Comparison of ENCODE assay signal across 10 cellular contexts in genomic region chr3:141275032-141275422, GRCh38. TPM values are rescaled to one million over a fixed set of nuclear protein-coding genes. Genes with fewer than 3 reads are reported as not detected.
DNase-seq lines count a peak whose midpoint lies in the region; ATAC-seq, FAIRE-seq and TF ChIP-seq lines count a peak whose summit lies in the region.
"Had no signal": no experiment of that assay in that cellular context is flagged by ENCODE, and none has a peak within 500 bp of the region (broad histone marks: within the 10 kb centered on the region; RNA-seq: fewer than 3 reads in every experiment).

No MANE protein-coding gene starts in this region.

- DNase-seq in EL = peak; percentile 90
- DNase-seq in H54 (ENCODE audit: insufficient read length, low spot score) = peak; percentile 72
- peak; percentile 14 for DNase-seq in T1000 (lab: John Stamatoyannopoulos, UW)
- peak; percentile 85 for DNase-seq in kidney tubule cell (ENCODE audit: low spot score)
- no peak for DNase-seq in aorta
- DNase-seq in left colon = no peak
- DNase-seq: heart left ventricle, pancreas had no signal

- WGBS in aorta, 2 donors = 98 to 100% methylated on average over 1 of the region's 1 CpG

- TF ChIP-seq POLR2A in H54 (IDR thresholded peaks at IDR 0.05; ENCODE audit: low read depth, low read length) = no peak

- no peaks in the 10 kb centered on the region for H3K9me3 ChIP-seq in aorta (ENCODE audit: control insufficient read depth, low read length)
- H3K9me3 ChIP-seq: heart left ventricle, pancreas had no signal

- H3K36me3 ChIP-seq in aorta (ENCODE audit: control insufficient read depth in 1 of 2, insufficient read depth in 2 of 2, low read length in 1 of 2) = no peaks in the 10 kb centered on the region
- H3K36me3 ChIP-seq: pancreas had no signal

- intact Hi-C loops in aorta (cut with DNase I) (no loop called here), left colon (cut with DNase I, micrococcal nuclease) (no loop called here)

- FAIRE-seq in H54 (lab: Jason Lieb, UNC) = peak; percentile 78
- FAIRE-seq: pancreas had no signal

- no peaks in the 10 kb centered on the region for H3K27me3 ChIP-seq in aorta (ENCODE audit: control insufficient read depth in 1 of 2, insufficient read depth in 2 of 2, low read length in 1 of 2)
- H3K27me3 ChIP-seq: heart left ventricle, pancreas had no signal

- H3K27ac ChIP-seq in aorta (ENCODE audit: low read depth in 1 of 2, low read length in 2 of 2) = no peak overlapping the region
- H3K27ac ChIP-seq: pancreas had no signal

- no peaks in the 10 kb centered on the region for H3K4me1 ChIP-seq in aorta (ENCODE audit: control insufficient read depth in 1 of 2, insufficient read depth in 2 of 2, low read length in 2 of 2)

- ATAC-seq in aorta (ENCODE audit: low FRiP score) = no peak
- ATAC-seq in GM19324 (IDR thresholded peaks at IDR 0.05; ENCODE audit: low FRiP score, unreplicated experiment) = no peak
- no peak for ATAC-seq in left colon
- ATAC-seq in HG02973 (IDR thresholded peaks at IDR 0.05; ENCODE audit: unreplicated experiment) = no peak
- ATAC-seq: pancreas had no signal

- no peak overlapping the region for H3K4me3 ChIP-seq in aorta (ENCODE audit: low read length in 2 of 2)
- H3K4me3 ChIP-seq: heart left ventricle, pancreas had no signal

RNA-seq across cellular contexts. Expression of gene PXYLP1, which starts 43.4 kb away (rescaled TPM):
- total RNA-seq in aorta (10 to 100 TPM; 19.2 to 29.6 TPM), left colon (10 to 100 TPM in 1 of 2 donors, 1 to 10 TPM in 1; 8.2 to 11.3 TPM)
- 1 to 10 TPM; 3.8 to 5.8 TPM for polyA plus RNA-seq in aorta

Comparison
In these comparisons a context has a peak if more than half of its experiments do, and no peak if none do; other contexts are left out.
1. DNase-seq: peak in EL (single experiment), H54 (single experiment), T1000 (single experiment) and kidney tubule cell (single experiment); none in aorta (0 of 2) and left colon (0 of 2).